Comparison of ENCODE assay signal across 20 cellular contexts in the genomic region with DNA sequence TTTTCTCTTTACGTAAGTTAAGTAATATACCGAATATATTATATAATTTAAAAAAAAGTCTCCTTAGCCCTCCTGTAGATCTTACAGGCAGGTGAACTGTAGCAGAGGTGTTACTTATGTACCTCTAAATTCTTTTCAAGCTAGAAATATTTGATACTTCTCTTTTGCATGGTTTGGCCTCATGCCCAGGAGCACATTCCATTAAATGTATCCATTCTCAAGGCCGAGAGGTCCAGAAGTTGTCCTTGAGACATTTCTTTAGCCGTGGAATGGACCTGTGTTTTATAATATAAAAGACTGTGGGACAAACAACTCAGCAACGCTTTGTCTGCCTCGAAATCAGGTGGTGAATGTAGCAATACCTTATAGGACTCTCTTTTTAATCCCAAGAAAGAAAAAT.
"Had no signal": no experiment of that assay in that cellular context is flagged by ENCODE, and none has a peak within 500 bp of the region (broad histone marks: within the 10 kb centered on the region; RNA-seq: fewer than 3 reads in every experiment).

No MANE protein-coding gene starts in this region.

- H3K4me3 ChIP-seq: breast epithelium, hepatocyte, prostate gland, transverse colon, uterus had no signal

- H3K9me3 ChIP-seq: breast epithelium, prostate gland, transverse colon, uterus had no signal

- H3K79me2 ChIP-seq: hepatocyte had no signal

- H3K27me3 ChIP-seq: breast epithelium, hepatocyte, transverse colon, uterus had no signal

- H2AFZ ChIP-seq: hepatocyte had no signal

- H3K27ac ChIP-seq: breast epithelium, hepatocyte, prostate gland, transverse colon, uterus had no signal

- ATAC-seq: activated CD4-positive, CD25-positive, alpha-beta regulatory T cell treated with anti-CD3 and anti-CD28 coated beads, Interleukin-2, amount 50 U/mL, for 24 hours; activated CD8-positive, alpha-beta T cell treated with anti-CD3 and anti-CD28 coated beads, Interleukin-2, amount 10 ng/mL, durations not matched to agents 7 days and 5 days; activated naive CD8-positive, alpha-beta T cell treated with anti-CD3 and anti-CD28 coated beads, Interleukin-2, amount 50 U/mL, for 24 hours; natural killer cell treated with Interleukin-12 subunit alpha and Interleukin-12 subunit beta and Interleukin-15 and Interleukin-18, amount 100 ng/mL, for 72 hours; right cardiac atrium; stimulated activated naive CD8-positive, alpha-beta T cell treated with anti-CD3 and anti-CD28 coated beads, Interleukin-15, amount 100 ng/mL, for 72 hours; T-cell had no signal

- H3K4me1 ChIP-seq: breast epithelium, prostate gland, transverse colon, uterus had no signal

- H3K4me2 ChIP-seq: hepatocyte had no signal

- DNase-seq: activated CD4-positive, alpha-beta T cell treated with anti-CD3 and anti-CD28 coated beads, Interleukin-2, amount 50 U/mL, for 1 hour; activated CD8-positive, alpha-beta T cell treated with anti-CD3 and anti-CD28 coated beads, Interleukin-2, amount 10 ng/mL, durations not matched to agents 7 days and 5 days; activated gamma-delta T cell; activated naive CD4-positive, alpha-beta T cell treated with anti-CD3 and anti-CD28 coated beads, Interleukin-2, amount 50 U/mL, for 16 hours; activated naive CD8-positive, alpha-beta T cell treated with anti-CD3 and anti-CD28 coated beads, Interleukin-2, amount 50 U/mL, for 24 hours; anterior cingulate cortex; cortex of kidney; endodermal cell; foreskin fibroblast; right cardiac atrium; stimulated activated CD4-positive, alpha-beta T cell treated with anti-CD3 and anti-CD28 coated beads, Interleukin-12 subunit alpha, Interleukin-12 subunit beta, amount 100 ng/mL, for 4 hours; stimulated activated naive CD8-positive, alpha-beta T cell treated with anti-CD3 and anti-CD28 coated beads, Interleukin-15, amount 100 ng/mL, for 72 hours; T-cell; transverse colon; uterus had no signal

- H3K36me3 ChIP-seq: breast epithelium, prostate gland, transverse colon, uterus had no signal
